ENCODE assay signal across 1 cellular context in genomic region chr10:27152687-27153086, GRCh38.
TF ChIP-seq lines count a peak whose summit lies in the region.

No MANE protein-coding gene starts in this region.

TF ChIP-seq in K562, 482 proteins besides CTCF, POLR2A, EP300 and RAD21:
- TF ChIP-seq E2F8 (IDR thresholded peaks at IDR 0.05; ENCODE audit: low read depth, partially characterized antibody) (no peak), SNAPC5 (CRISPR knock-in tag; IDR thresholded peaks at IDR 0.05) (no peak), ZBTB8A (IDR thresholded peaks at IDR 0.05; ENCODE audit: partially characterized antibody) (no peak), PREB (CRISPR knock-in tag; IDR thresholded peaks at IDR 0.05) (no peak), PHTF2 (CRISPR knock-in tag; IDR thresholded peaks at IDR 0.05) (no peak), ZFP30 (CRISPR knock-in tag; IDR thresholded peaks at IDR 0.05; ENCODE audit: borderline replicate concordance) (no peak)
